In the genomic region with DNA sequence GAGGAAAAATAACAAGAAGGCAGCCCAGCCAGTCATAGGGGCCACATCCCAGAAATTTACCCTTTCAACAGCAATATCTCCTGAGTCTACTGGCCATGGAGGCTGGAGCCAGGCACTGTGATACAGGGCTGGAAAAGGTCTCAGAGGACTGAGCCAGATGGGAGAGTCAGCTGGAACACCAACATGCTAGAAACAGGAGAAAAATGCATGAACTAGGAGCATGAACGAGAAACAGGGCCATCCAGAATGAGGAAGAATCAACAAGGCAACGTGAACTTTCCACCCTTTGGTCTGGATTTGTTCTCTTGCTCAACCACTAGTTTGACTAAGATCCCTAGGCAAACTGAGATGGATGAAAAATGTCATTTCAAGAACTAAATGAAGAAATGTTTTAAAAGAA, we compare ENCODE assay signal across 1 cellular context.
A peak's percentile ranks its signal among the peaks of the same experiment; 100 is the strongest.
TF ChIP-seq lines count a peak whose summit lies in the region.

No MANE protein-coding gene starts in this region.

TF ChIP-seq in liver, 16 proteins besides CTCF, POLR2A, EP300 and RAD21 (continued from another document):
- TF ChIP-seq, protein P1, sequence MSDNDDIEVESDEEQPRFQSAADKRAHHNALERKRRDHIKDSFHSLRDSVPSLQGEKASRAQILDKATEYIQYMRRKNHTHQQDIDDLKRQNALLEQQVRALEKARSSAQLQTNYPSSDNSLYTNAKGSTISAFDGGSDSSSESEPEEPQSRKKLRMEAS (IDR thresholded peaks at IDR 0.05): peak; percentile 88
- TF ChIP-seq GABPA (IDR thresholded peaks at IDR 0.05 in 1 of 2, conservative IDR thresholded peaks at IDR 0.05 in 1 of 2): peak in 1 of 2 donors; percentile 8
- TF ChIP-seq EGR1 (IDR thresholded peaks at IDR 0.05; ENCODE audit: low read depth in 2 of 2): peak in 1 of 2 donors; percentile 60
- TF ChIP-seq, protein P2, sequence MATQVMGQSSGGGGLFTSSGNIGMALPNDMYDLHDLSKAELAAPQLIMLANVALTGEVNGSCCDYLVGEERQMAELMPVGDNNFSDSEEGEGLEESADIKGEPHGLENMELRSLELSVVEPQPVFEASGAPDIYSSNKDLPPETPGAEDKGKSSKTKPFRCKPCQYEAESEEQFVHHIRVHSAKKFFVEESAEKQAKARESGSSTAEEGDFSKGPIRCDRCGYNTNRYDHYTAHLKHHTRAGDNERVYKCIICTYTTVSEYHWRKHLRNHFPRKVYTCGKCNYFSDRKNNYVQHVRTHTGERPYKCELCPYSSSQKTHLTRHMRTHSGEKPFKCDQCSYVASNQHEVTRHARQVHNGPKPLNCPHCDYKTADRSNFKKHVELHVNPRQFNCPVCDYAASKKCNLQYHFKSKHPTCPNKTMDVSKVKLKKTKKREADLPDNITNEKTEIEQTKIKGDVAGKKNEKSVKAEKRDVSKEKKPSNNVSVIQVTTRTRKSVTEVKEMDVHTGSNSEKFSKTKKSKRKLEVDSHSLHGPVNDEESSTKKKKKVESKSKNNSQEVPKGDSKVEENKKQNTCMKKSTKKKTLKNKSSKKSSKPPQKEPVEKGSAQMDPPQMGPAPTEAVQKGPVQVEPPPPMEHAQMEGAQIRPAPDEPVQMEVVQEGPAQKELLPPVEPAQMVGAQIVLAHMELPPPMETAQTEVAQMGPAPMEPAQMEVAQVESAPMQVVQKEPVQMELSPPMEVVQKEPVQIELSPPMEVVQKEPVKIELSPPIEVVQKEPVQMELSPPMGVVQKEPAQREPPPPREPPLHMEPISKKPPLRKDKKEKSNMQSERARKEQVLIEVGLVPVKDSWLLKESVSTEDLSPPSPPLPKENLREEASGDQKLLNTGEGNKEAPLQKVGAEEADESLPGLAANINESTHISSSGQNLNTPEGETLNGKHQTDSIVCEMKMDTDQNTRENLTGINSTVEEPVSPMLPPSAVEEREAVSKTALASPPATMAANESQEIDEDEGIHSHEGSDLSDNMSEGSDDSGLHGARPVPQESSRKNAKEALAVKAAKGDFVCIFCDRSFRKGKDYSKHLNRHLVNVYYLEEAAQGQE (IDR thresholded peaks at IDR 0.05): peak; percentile 85
- peak; percentile 89 for TF ChIP-seq YY1 (IDR thresholded peaks at IDR 0.05)
- peak in 1 of 2 donors; percentile 79 for TF ChIP-seq JUND (IDR thresholded peaks at IDR 0.05)
- TF ChIP-seq FOXA1 (IDR thresholded peaks at IDR 0.05): peak; percentile 99
- peak; percentile 29 for TF ChIP-seq TAF1 (conservative IDR thresholded peaks at IDR 0.05)
- TF ChIP-seq, protein P3, sequence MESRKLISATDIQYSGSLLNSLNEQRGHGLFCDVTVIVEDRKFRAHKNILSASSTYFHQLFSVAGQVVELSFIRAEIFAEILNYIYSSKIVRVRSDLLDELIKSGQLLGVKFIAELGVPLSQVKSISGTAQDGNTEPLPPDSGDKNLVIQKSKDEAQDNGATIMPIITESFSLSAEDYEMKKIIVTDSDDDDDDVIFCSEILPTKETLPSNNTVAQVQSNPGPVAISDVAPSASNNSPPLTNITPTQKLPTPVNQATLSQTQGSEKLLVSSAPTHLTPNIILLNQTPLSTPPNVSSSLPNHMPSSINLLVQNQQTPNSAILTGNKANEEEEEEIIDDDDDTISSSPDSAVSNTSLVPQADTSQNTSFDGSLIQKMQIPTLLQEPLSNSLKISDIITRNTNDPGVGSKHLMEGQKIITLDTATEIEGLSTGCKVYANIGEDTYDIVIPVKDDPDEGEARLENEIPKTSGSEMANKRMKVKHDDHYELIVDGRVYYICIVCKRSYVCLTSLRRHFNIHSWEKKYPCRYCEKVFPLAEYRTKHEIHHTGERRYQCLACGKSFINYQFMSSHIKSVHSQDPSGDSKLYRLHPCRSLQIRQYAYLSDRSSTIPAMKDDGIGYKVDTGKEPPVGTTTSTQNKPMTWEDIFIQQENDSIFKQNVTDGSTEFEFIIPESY (IDR thresholded peaks at IDR 0.05): peak; percentile 83
- peak; percentile 88 to 95 for TF ChIP-seq RXRA (IDR thresholded peaks at IDR 0.05)
- TF ChIP-seq, protein P4, sequence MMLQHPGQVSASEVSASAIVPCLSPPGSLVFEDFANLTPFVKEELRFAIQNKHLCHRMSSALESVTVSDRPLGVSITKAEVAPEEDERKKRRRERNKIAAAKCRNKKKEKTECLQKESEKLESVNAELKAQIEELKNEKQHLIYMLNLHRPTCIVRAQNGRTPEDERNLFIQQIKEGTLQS (IDR thresholded peaks at IDR 0.05): no peak
- TF ChIP-seq NR2F2 (IDR thresholded peaks at IDR 0.05): peak; percentile 83
- peak; percentile 83 to 90 for TF ChIP-seq HNF4A (conservative IDR thresholded peaks at IDR 0.05)
- TF ChIP-seq FOXA2 (IDR thresholded peaks at IDR 0.05): peak; percentile 99
